14 cellular contexts compared by ENCODE assay signal in the genomic region with DNA sequence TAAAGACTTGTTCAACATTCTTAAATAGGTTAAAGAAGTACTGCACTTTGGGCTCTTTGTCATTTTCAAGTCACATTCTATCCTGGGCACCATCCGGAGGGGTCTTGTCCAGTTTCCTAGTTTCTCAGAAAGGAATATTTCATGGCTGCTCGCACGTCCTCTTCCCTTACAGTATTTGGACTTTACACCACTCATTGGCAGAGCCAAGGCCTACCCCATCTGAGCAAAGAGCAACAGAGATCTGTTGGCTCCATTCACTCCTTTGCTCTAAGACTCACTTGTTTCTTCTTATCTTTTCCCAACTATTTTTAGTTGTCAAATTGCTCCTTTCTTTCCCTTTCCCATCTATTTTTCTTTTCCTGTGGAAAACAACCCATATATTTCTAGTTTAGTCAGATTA.
DNase-seq lines count a peak whose midpoint lies in the region; ATAC-seq and TF ChIP-seq lines count a peak whose summit lies in the region.
"Had no signal": no experiment of that assay in that cellular context is flagged by ENCODE, and none has a peak within 500 bp of the region (broad histone marks: within the 10 kb centered on the region; RNA-seq: fewer than 3 reads in every experiment).

No MANE protein-coding gene starts in this region.

- ATAC-seq in left ventricle myocardium superior (peak; percentile 18), left lobe of liver (peak; percentile 95)

- no peak overlapping the region for H4K5ac ChIP-seq in mesendoderm (ENCODE audit: low read length)

- H3K18ac ChIP-seq in mesendoderm (ENCODE audit: low read length), result peak overlapping the region; percentile 51

- no peaks in the 10 kb centered on the region for H3K36me3 ChIP-seq in mesendoderm (ENCODE audit: control insufficient read depth, insufficient read depth, low read length)
- H3K36me3 ChIP-seq: BLaER1 had no signal

- no peak overlapping the region for H2BK15ac ChIP-seq in mesendoderm (replicated peaks; ENCODE audit: low read depth)

- H2AK5ac ChIP-seq in mesendoderm (ENCODE audit: low read length), result no peak overlapping the region

- no peak overlapping the region for H2BK120ac ChIP-seq in mesendoderm (ENCODE audit: low read depth, low read length)

- no CpG with 5 or more reads among the region's 3 CpGs for WGBS in mesendoderm (ENCODE audit: extremely low coverage, insufficient coverage, low lambda C conversion rate)

- no peak overlapping the region for H3K56ac ChIP-seq in mesendoderm (ENCODE audit: low read length)

- DNase-seq in left ventricle myocardium superior, result no peak
- DNase-seq in cardiac septum (ENCODE audit: low spot score), result no peak
- no peak for DNase-seq in left lobe of liver (ENCODE audit: low spot score)
- no peak for DNase-seq in mesendoderm
- no peak for DNase-seq in dorsolateral prefrontal cortex
- no peak for DNase-seq in NCI-H1694 treated with DMSO at 0.1 percent for 48 hours (lab: John Stamatoyannopoulos, UW)
- no peak for DNase-seq in NCI-H510A treated with DMSO at 0.1 percent for 48 hours (lab: John Stamatoyannopoulos, UW)
- DNase-seq: 8988T; CD4-positive, alpha-beta memory T cell; DMS153; DMS79; GDM1; H9 had no signal

- H2BK5ac ChIP-seq in mesendoderm (ENCODE audit: low read length), result no peak overlapping the region

- no peak for TF ChIP-seq CTCF in dorsolateral prefrontal cortex (IDR thresholded peaks at IDR 0.05 in 54 of 56, conservative IDR thresholded peaks at IDR 0.05 in 2 of 56; ENCODE audit: low read depth in 1 of 56, partially characterized antibody in 56 of 56)

- H3K79me2 ChIP-seq in mesendoderm (ENCODE audit: control insufficient read depth, insufficient read depth, low read length), result no peaks in the 10 kb centered on the region

- H3K4me2 ChIP-seq in mesendoderm (ENCODE audit: low read length), result no peak overlapping the region
- H3K4me2 ChIP-seq: BLaER1 had no signal

- H3K27ac ChIP-seq in mesendoderm (ENCODE audit: low read depth, low read length) (no peak overlapping the region), dorsolateral prefrontal cortex (no peak overlapping the region)
- H3K27ac ChIP-seq: BLaER1 had no signal

- H3K4me1 ChIP-seq in mesendoderm (ENCODE audit: control insufficient read depth, low read depth, low read length), result peaks cover 4% of the 10 kb centered on the region

- no peak overlapping the region for H3K9ac ChIP-seq in mesendoderm (ENCODE audit: low read length)
- H3K9ac ChIP-seq: BLaER1 had no signal

- intact Hi-C loops in left ventricle myocardium superior (cut with micrococcal nuclease) (no loop called here), cardiac septum (cut with DNase I) (no loop called here), dorsolateral prefrontal cortex (cut with DNase I) (no loop called here)

- H3K4me3 ChIP-seq in mesendoderm (ENCODE audit: low read length), result no peak overlapping the region
- H3K4me3 ChIP-seq in dorsolateral prefrontal cortex, result no peak overlapping the region
- H3K4me3 ChIP-seq: BLaER1 had no signal

- H3K79me1 ChIP-seq in mesendoderm (ENCODE audit: low read length), result no peaks in the 10 kb centered on the region

- H3K4ac ChIP-seq in mesendoderm (ENCODE audit: low read depth, low read length), result no peak overlapping the region

- H3K27me3 ChIP-seq in mesendoderm (ENCODE audit: insufficient read depth, low read length, poor library complexity) (no peaks in the 10 kb centered on the region), dorsolateral prefrontal cortex (no peaks in the 10 kb centered on the region)
- H3K27me3 ChIP-seq: BLaER1 had no signal

- no peak overlapping the region for H3K23ac ChIP-seq in mesendoderm (ENCODE audit: low read length)

- H4K8ac ChIP-seq in mesendoderm (ENCODE audit: low read depth, low read length), result no peak overlapping the region
